24 cellular contexts compared by ENCODE assay signal in the genomic region with DNA sequence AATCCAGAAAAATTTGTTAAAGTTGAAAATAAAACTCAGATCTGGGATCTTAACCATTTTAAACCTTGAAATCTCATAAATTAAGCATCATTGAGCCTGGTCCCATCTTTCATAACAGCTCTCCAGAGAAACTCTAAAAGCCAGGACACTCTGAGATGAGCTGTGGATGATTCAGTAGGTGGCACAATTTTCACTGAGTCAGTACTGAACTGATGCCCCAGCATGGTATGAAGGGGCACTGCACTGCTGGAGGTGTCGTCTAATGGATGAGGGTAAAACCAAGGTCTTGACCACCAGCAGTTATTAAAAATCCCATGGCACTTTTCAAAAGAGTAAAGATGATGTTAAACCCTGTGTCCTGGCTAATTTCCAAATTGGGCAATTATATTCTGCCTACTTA.
DNase-seq lines count a peak whose midpoint lies in the region; ATAC-seq and TF ChIP-seq lines count a peak whose summit lies in the region.
"Had no signal": no experiment of that assay in that cellular context is flagged by ENCODE, and none has a peak within 500 bp of the region (broad histone marks: within the 10 kb centered on the region; RNA-seq: fewer than 3 reads in every experiment).

No MANE protein-coding gene starts in this region.

- H3K27ac ChIP-seq in Panc1 (ENCODE audit: low read length) (no peak overlapping the region), brain microvascular endothelial cell (no peak overlapping the region), aorta (ENCODE audit: low read depth in 1 of 2, low read length in 2 of 2) (no peak overlapping the region), esophagus squamous epithelium (no peak overlapping the region)
- H3K27ac ChIP-seq: BLaER1 treated with 17β-estradiol and CSF1 and Interleukin-3, amounts not matched to agents 10 nM and 100 nM; body of pancreas; heart right ventricle; ovary; right atrium auricular region; WERI-Rb-1 had no signal

- H3K4me1 ChIP-seq in Panc1 (ENCODE audit: control insufficient read depth, insufficient read depth, low read length) (no peaks in the 10 kb centered on the region), aorta (ENCODE audit: control insufficient read depth in 1 of 2, insufficient read depth in 2 of 2, low read length in 2 of 2) (no peaks in the 10 kb centered on the region), esophagus squamous epithelium (no peaks in the 10 kb centered on the region)
- H3K4me1 ChIP-seq: BLaER1 treated with 17β-estradiol and CSF1 and Interleukin-3, amounts not matched to agents 10 nM and 100 nM; body of pancreas; heart right ventricle; right atrium auricular region had no signal

- ATAC-seq in Panc1 (no peak), aorta (ENCODE audit: low FRiP score) (no peak)
- ATAC-seq: body of pancreas, GM23338, heart right ventricle had no signal

- H3K27me3 ChIP-seq in Panc1 (ENCODE audit: control insufficient read depth, insufficient read depth, low read length) (no peaks in the 10 kb centered on the region), brain microvascular endothelial cell (replicated peaks) (no peaks in the 10 kb centered on the region), aorta (ENCODE audit: control insufficient read depth in 1 of 2, insufficient read depth in 2 of 2, low read length in 1 of 2) (no peaks in the 10 kb centered on the region), esophagus squamous epithelium (no peaks in the 10 kb centered on the region)
- H3K27me3 ChIP-seq: BLaER1 treated with 17β-estradiol and CSF1 and Interleukin-3, amounts not matched to agents 10 nM and 100 nM; body of pancreas; heart right ventricle; MG63; ovary; right atrium auricular region had no signal

- POLR2A ChIA-PET in Panc1 (lab: Charles Lee) = interaction anchor here (0.7 kb wide), 1 partner anchor 108 kb away, joined by 3 read pairs; no protein-coding TSS in a partner anchor

- H3K9me3 ChIP-seq in Panc1 (ENCODE audit: control insufficient read depth, insufficient read depth, low read depth, low read length) (no peaks in the 10 kb centered on the region), aorta (ENCODE audit: control insufficient read depth, low read length) (no peaks in the 10 kb centered on the region), esophagus squamous epithelium (no peaks in the 10 kb centered on the region)
- H3K9me3 ChIP-seq: BLaER1 treated with 17β-estradiol and CSF1 and Interleukin-3, amounts not matched to agents 10 nM and 100 nM; body of pancreas; heart right ventricle; MG63; ovary; right atrium auricular region had no signal

- 94 to 96% methylated on average over 1 of the region's 1 CpG for WGBS in aorta, 2 donors
- WGBS in esophagus squamous epithelium, 2 donors = 69 to 100% methylated on average over 1 of the region's 1 CpG

- CTCF ChIA-PET in Panc1 (lab: Charles Lee) = no interaction called here

- in situ Hi-C loops in Panc1 (cut with HindIII; ENCODE audit: low pct_unique_long_range_greater_than_20kb, low sequenced_read_pairs) = no loop called here
- in situ Hi-C loops in brain microvascular endothelial cell (cut with HindIII; ENCODE audit: low pct_ligation_motif_present, low sequenced_read_pairs) = no loop called here

- DNase-seq in HCEC 1CT (peak; percentile 5), Panc1 (ENCODE audit: low read depth, low spot score) (no peak), brain microvascular endothelial cell (no peak), midbrain (lab: John Stamatoyannopoulos, UW) (peak; percentile 0), aorta (no peak), esophagus squamous epithelium (lab: John Stamatoyannopoulos, UW) (no peak), NCI-H2107 treated with DMSO at 0.1 percent for 48 hours (lab: John Stamatoyannopoulos, UW; ENCODE audit: unreplicated experiment) (no peak)
- DNase-seq: activated CD4-positive, alpha-beta T cell treated with anti-CD3 and anti-CD28 coated beads, Interleukin-2, amount 10 ng/mL, durations not matched to agents 24 days and 14 days; activated naive CD4-positive, alpha-beta T cell; activated T-cell treated with anti-CD3 and anti-CD28 coated beads, Interleukin-2, amount 50 U/mL, for 48 hours; body of pancreas; COR-L47; heart right ventricle; MG63; NCI-H1105 treated with DMSO at 0.1 percent for 48 hours; NCI-H2029 treated with DMSO at 0.1 percent for 48 hours; NCI-H226; nephron progenitor cell; ovary; trophoblast cell; WERI-Rb-1 had no signal

- H3K36me3 ChIP-seq in Panc1 (ENCODE audit: control insufficient read depth, insufficient read depth, low read length) (no peaks in the 10 kb centered on the region), brain microvascular endothelial cell (replicated peaks) (no peaks in the 10 kb centered on the region), aorta (ENCODE audit: control insufficient read depth in 1 of 2, insufficient read depth in 2 of 2, low read length in 1 of 2) (no peaks in the 10 kb centered on the region), esophagus squamous epithelium (no peaks in the 10 kb centered on the region)
- H3K36me3 ChIP-seq: BLaER1 treated with 17β-estradiol and CSF1 and Interleukin-3, amounts not matched to agents 10 nM and 100 nM; heart right ventricle; MG63; ovary; right atrium auricular region; WERI-Rb-1 had no signal

- intact Hi-C loops in Panc1 (cut with micrococcal nuclease; ENCODE audit: unreplicated experiment) (no loop called here), aorta (cut with DNase I) (no loop called here), esophagus squamous epithelium (cut with DNase I) (no loop called here)

- peak; percentile 9; the same call in 1 of the 2 replicates for TF ChIP-seq CTCF in Panc1 (IDR thresholded peaks at IDR 0.05)
- peak; percentile 16 for TF ChIP-seq CTCF in brain microvascular endothelial cell (IDR thresholded peaks at IDR 0.05; ENCODE audit: low read depth, low read length, missing control alignments)
- TF ChIP-seq CTCF in esophagus squamous epithelium (IDR thresholded peaks at IDR 0.05) = no peak

- H3K4me3 ChIP-seq in Panc1 (ENCODE audit: low read depth in 2 of 2, low read length in 2 of 2) (no peak overlapping the region), brain microvascular endothelial cell (ENCODE audit: low read depth, low read length) (no peak overlapping the region), aorta (ENCODE audit: low read length in 2 of 2) (no peak overlapping the region), esophagus squamous epithelium (no peak overlapping the region)
- H3K4me3 ChIP-seq: BLaER1 treated with 17β-estradiol and CSF1 and Interleukin-3, amounts not matched to agents 10 nM and 100 nM; body of pancreas; GM23338; heart right ventricle; MG63; ovary; right atrium auricular region had no signal

- no TSS peak for BruUV-seq in Panc1 (replicated peaks; lab: Mats Ljungman, UMichigan)

- TF ChIP-seq POLR2A in esophagus squamous epithelium (IDR thresholded peaks at IDR 0.05) = no peak

Comparison
In these comparisons a context has a peak if more than half of its experiments do, and no peak if none do; other contexts are left out.
1. DNase-seq: peak in HCEC 1CT (single experiment) and midbrain (single experiment); none in Panc1 (single experiment), brain microvascular endothelial cell (single experiment), aorta (0 of 2), esophagus squamous epithelium (single experiment) and NCI-H2107 treated with DMSO at 0.1 percent for 48 hours (single experiment).
2. CTCF ChIP-seq: peak in Panc1 (single experiment) and brain microvascular endothelial cell (single experiment); none in esophagus squamous epithelium (0 of 6).